Comparison of ENCODE assay signal across 2 cellular contexts in the genomic region with DNA sequence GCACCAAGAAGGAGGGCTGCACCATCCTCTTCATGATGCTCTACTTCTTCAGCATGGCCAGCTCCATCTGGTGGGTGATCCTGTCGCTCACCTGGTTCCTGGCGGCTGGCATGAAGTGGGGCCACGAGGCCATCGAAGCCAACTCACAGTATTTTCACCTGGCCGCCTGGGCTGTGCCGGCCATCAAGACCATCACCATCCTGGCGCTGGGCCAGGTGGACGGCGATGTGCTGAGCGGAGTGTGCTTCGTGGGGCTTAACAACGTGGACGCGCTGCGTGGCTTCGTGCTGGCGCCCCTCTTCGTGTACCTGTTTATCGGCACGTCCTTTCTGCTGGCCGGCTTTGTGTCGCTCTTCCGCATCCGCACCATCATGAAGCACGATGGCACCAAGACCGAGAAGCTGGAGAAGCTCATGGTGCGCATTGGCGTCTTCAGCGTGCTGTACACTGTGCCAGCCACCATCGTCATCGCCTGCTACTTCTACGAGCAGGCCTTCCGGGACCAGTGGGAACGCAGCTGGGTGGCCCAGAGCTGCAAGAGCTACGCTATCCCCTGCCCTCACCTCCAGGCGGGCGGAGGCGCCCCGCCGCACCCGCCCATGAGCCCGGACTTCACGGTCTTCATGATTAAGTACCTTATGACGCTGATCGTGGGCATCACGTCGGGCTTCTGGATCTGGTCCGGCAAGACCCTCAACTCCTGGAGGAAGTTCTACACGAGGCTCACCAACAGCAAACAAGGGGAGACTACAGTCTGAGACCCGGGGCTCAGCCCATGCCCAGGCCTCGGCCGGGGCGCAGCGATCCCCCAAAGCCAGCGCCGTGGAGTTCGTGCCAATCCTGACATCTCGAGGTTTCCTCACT.
TF ChIP-seq lines count a peak whose summit lies in the region.

No MANE protein-coding gene starts in this region.

TF ChIP-seq in liver, 16 proteins besides CTCF, POLR2A, EP300 and RAD21:
- TF ChIP-seq, protein P1, sequence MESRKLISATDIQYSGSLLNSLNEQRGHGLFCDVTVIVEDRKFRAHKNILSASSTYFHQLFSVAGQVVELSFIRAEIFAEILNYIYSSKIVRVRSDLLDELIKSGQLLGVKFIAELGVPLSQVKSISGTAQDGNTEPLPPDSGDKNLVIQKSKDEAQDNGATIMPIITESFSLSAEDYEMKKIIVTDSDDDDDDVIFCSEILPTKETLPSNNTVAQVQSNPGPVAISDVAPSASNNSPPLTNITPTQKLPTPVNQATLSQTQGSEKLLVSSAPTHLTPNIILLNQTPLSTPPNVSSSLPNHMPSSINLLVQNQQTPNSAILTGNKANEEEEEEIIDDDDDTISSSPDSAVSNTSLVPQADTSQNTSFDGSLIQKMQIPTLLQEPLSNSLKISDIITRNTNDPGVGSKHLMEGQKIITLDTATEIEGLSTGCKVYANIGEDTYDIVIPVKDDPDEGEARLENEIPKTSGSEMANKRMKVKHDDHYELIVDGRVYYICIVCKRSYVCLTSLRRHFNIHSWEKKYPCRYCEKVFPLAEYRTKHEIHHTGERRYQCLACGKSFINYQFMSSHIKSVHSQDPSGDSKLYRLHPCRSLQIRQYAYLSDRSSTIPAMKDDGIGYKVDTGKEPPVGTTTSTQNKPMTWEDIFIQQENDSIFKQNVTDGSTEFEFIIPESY (IDR thresholded peaks at IDR 0.05) = no peak
- TF ChIP-seq TAF1 (conservative IDR thresholded peaks at IDR 0.05) (no peak), HNF4A (conservative IDR thresholded peaks at IDR 0.05) (no peak), RXRA (IDR thresholded peaks at IDR 0.05) (no peak), SP1 (IDR thresholded peaks at IDR 0.05) (no peak), FOXA2 (IDR thresholded peaks at IDR 0.05) (no peak), JUND (IDR thresholded peaks at IDR 0.05) (no peak), FOXA1 (IDR thresholded peaks at IDR 0.05) (no peak), EGR1 (IDR thresholded peaks at IDR 0.05; ENCODE audit: low read depth in 2 of 2) (no peak), HNF4G (IDR thresholded peaks at IDR 0.05) (no peak), YY1 (IDR thresholded peaks at IDR 0.05) (no peak)
- TF ChIP-seq, protein P2, sequence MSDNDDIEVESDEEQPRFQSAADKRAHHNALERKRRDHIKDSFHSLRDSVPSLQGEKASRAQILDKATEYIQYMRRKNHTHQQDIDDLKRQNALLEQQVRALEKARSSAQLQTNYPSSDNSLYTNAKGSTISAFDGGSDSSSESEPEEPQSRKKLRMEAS (IDR thresholded peaks at IDR 0.05) = no peak
- TF ChIP-seq, protein P3, sequence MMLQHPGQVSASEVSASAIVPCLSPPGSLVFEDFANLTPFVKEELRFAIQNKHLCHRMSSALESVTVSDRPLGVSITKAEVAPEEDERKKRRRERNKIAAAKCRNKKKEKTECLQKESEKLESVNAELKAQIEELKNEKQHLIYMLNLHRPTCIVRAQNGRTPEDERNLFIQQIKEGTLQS (IDR thresholded peaks at IDR 0.05) = no peak

TF ChIP-seq in HepG2, 621 proteins besides CTCF, POLR2A, EP300 and RAD21 (continued from another document):
- TF ChIP-seq RELA (CRISPR knock-in tag; IDR thresholded peaks at IDR 0.05) = no peak
- TF ChIP-seq ZNF256 (CRISPR knock-in tag; conservative IDR thresholded peaks at IDR 0.05) = no peak
- no peak for TF ChIP-seq ZNF672 (CRISPR knock-in tag; IDR thresholded peaks at IDR 0.05)
- no peak for TF ChIP-seq NCOR1 (IDR thresholded peaks at IDR 0.05; ENCODE audit: borderline replicate concordance, low read length)
- TF ChIP-seq, protein P4, sequence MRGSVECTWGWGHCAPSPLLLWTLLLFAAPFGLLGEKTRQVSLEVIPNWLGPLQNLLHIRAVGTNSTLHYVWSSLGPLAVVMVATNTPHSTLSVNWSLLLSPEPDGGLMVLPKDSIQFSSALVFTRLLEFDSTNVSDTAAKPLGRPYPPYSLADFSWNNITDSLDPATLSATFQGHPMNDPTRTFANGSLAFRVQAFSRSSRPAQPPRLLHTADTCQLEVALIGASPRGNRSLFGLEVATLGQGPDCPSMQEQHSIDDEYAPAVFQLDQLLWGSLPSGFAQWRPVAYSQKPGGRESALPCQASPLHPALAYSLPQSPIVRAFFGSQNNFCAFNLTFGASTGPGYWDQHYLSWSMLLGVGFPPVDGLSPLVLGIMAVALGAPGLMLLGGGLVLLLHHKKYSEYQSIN (CRISPR knock-in tag; IDR thresholded peaks at IDR 0.05; ENCODE audit: borderline replicate concordance) = no peak
- TF ChIP-seq ZNF749 (CRISPR knock-in tag; IDR thresholded peaks at IDR 0.05; ENCODE audit: borderline replicate concordance) = no peak
- no peak for TF ChIP-seq ISX (CRISPR knock-in tag; conservative IDR thresholded peaks at IDR 0.05)
- TF ChIP-seq ADNP (CRISPR knock-in tag; IDR thresholded peaks at IDR 0.05) = no peak
- TF ChIP-seq, protein P3 (CRISPR knock-in tag; IDR thresholded peaks at IDR 0.05) = no peak
- no peak for TF ChIP-seq DNMT1 (CRISPR knock-in tag; IDR thresholded peaks at IDR 0.05)
- TF ChIP-seq ZNF839 (CRISPR knock-in tag; IDR thresholded peaks at IDR 0.05; ENCODE audit: borderline replicate concordance) = no peak
- no peak for TF ChIP-seq NFE2 (CRISPR knock-in tag; IDR thresholded peaks at IDR 0.05)
- no peak for TF ChIP-seq PAX8 (CRISPR knock-in tag; IDR thresholded peaks at IDR 0.05; ENCODE audit: borderline replicate concordance)
